2 cellular contexts compared by ENCODE assay signal in genomic region chr1:196910208-196910607, GRCh38.
TF ChIP-seq lines count a peak whose summit lies in the region.

No MANE protein-coding gene starts in this region.

TF ChIP-seq in K562, 482 proteins besides CTCF, POLR2A, EP300 and RAD21:
- no peak for TF ChIP-seq TFAP4 (CRISPR knock-in tag; IDR thresholded peaks at IDR 0.05; ENCODE audit: borderline replicate concordance)
- no peak for TF ChIP-seq THRAP3 (IDR thresholded peaks at IDR 0.05; ENCODE audit: borderline replicate concordance)
- TF ChIP-seq TAL1 (IDR thresholded peaks at IDR 0.05): no peak
- TF ChIP-seq KLF13 (tag; IDR thresholded peaks at IDR 0.05; ENCODE audit: borderline replicate concordance, low read depth): no peak
- no peak for TF ChIP-seq CAMTA2 (CRISPR knock-in tag; conservative IDR thresholded peaks at IDR 0.05)
- no peak for TF ChIP-seq ZNF518B (CRISPR knock-in tag; IDR thresholded peaks at IDR 0.05)
- no peak for TF ChIP-seq CEBPG (CRISPR knock-in tag; IDR thresholded peaks at IDR 0.05)
- TF ChIP-seq CEBPG (tag; conservative IDR thresholded peaks at IDR 0.05 in 1 of 2, IDR thresholded peaks at IDR 0.05 in 1 of 2): no peak
- TF ChIP-seq ZNF764 (CRISPR knock-in tag; IDR thresholded peaks at IDR 0.05; ENCODE audit: low read depth): no peak
- TF ChIP-seq ZNF584 (CRISPR knock-in tag; IDR thresholded peaks at IDR 0.05; ENCODE audit: low read depth): no peak

TF ChIP-seq in HepG2, 621 proteins besides CTCF, POLR2A, EP300 and RAD21:
- no peak for TF ChIP-seq ERF (CRISPR knock-in tag; IDR thresholded peaks at IDR 0.05)
